17 cellular contexts compared by ENCODE assay signal in the genomic region with DNA sequence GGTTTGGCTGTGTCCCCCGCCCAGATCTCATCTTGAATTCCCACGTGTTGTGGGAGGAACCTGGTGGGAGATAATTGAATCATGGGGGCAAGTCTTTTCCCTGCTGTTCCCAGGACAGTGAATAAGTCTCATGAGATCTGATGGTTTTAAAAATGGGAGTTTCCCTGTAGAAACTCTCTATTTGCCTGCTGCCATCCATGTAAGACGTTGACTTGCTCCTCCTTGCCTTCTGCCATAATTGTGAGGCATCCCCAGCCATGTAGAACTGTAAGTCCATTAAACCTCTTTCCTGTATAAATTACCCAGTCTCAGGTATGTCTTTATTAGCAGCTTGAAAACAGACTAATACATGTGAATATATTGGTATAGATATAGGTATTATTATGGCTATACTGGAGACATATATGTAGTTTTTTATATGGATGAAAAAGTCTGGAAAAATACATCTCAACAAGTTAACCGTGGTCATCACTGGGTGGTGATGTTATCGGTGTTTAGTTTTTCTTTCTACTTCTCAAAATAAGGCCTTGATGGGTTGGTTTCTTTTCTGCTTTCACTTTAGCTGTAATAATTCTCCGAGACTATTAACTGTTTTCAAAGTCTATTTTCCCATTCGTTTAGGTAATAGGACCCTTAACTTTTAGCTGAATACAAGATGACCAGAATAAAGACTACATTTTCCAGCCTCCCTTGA.
"Had no signal": no experiment of that assay in that cellular context is flagged by ENCODE, and none has a peak within 500 bp of the region (broad histone marks: within the 10 kb centered on the region; RNA-seq: fewer than 3 reads in every experiment).

No MANE protein-coding gene starts in this region.

- H3K27ac ChIP-seq: cardiac muscle cell, prostate gland, sigmoid colon had no signal

- H3K4me1 ChIP-seq: prostate gland, testis had no signal

- H3K27me3 ChIP-seq: gastroesophageal sphincter, sigmoid colon, testis had no signal

- H3K9me3 ChIP-seq: prostate gland, testis had no signal

- ATAC-seq: activated CD8-positive, alpha-beta T cell treated with anti-CD3 and anti-CD28 coated beads for 36 hours; activated naive CD8-positive, alpha-beta T cell treated with anti-CD3 and anti-CD28 coated beads, Interleukin-2, amount 50 U/mL, for 24 hours; activated T-cell treated with anti-CD3 and anti-CD28 coated beads, Interleukin-2, amount 50 U/mL, for 72 hours; mucosa of descending colon; T-cell had no signal

- H3K36me3 ChIP-seq: cardiac muscle cell, gastroesophageal sphincter, prostate gland, sigmoid colon had no signal

- H3K4me3 ChIP-seq: cardiac muscle cell, gastroesophageal sphincter, lung, mucosa of descending colon, prostate gland, sigmoid colon, testis had no signal

- DNase-seq: activated CD8-positive, alpha-beta memory T cell treated with anti-CD3 and anti-CD28 coated beads, Interleukin-2, amount 50 U/mL, for 4 hours; activated CD8-positive, alpha-beta T cell treated with anti-CD3 and anti-CD28 coated beads for 36 hours; activated naive CD4-positive, alpha-beta T cell; activated naive CD8-positive, alpha-beta T cell treated with anti-CD3 and anti-CD28 coated beads, Interleukin-2, amount 50 U/mL, for 24 hours; activated T-cell treated with anti-CD3 and anti-CD28 coated beads, Interleukin-2, amount 50 U/mL, for 72 hours; hippocampal formation; left cardiac atrium; mucosa of descending colon; sigmoid colon; stimulated activated CD4-positive, alpha-beta T cell treated with anti-CD3 and anti-CD28 coated beads, Interleukin-4, amount 100 ng/mL, for 24 hours; T-cell; T1000; testis had no signal
